ENCODE assay signal across 1 cellular context in the genomic region with DNA sequence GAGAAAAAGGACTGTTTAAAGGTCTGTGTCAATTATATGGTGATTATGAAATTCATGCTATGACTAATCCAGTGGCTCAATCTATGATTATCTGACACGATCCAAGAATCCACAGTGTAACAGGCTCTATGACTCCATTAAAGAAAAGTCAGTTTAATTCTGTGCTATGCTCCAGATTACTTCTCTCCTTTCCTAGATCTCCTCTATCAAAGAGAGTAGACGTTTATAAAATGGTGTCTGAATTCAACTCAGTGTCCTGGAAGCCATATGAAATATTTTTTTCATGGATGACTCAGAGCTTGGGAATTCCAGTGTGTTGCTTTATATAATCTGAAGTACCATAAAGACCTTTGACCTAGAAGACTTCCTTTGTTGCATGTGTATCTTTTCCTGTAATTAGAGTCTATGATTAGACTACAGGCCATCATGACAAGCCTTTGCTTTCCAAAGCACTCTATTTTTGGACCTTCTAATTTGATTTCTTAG.
TF ChIP-seq lines count a peak whose summit lies in the region.

No MANE protein-coding gene starts in this region.

TF ChIP-seq in SK-N-SH, 30 proteins besides CTCF, POLR2A, EP300 and RAD21 (continued from another document):
- TF ChIP-seq REST (IDR thresholded peaks at IDR 0.05; ENCODE audit: low read depth, low read length) (no peak), MAX (IDR thresholded peaks at IDR 0.05; ENCODE audit: low read depth) (no peak), TAF1 (IDR thresholded peaks at IDR 0.05; ENCODE audit: borderline replicate concordance, low read depth, low read length) (no peak), GATA2 (CRISPR knock-in tag; IDR thresholded peaks at IDR 0.05) (no peak), YY1 (IDR thresholded peaks at IDR 0.05; ENCODE audit: low read depth) (no peak), SIN3A (IDR thresholded peaks at IDR 0.05; ENCODE audit: borderline replicate concordance, low read depth, low read length) (no peak), MEF2A (IDR thresholded peaks at IDR 0.05; ENCODE audit: borderline replicate concordance, low read depth) (peak; percentile 50; the same call in 1 of the 2 replicates), ELF1 (IDR thresholded peaks at IDR 0.05) (no peak), RFX5 (IDR thresholded peaks at IDR 0.05; ENCODE audit: low read length) (no peak), CHD2 (IDR thresholded peaks at IDR 0.05; ENCODE audit: low read length, partially characterized antibody) (no peak), NFIC (IDR thresholded peaks at IDR 0.05; ENCODE audit: borderline replicate concordance) (peak; percentile 4; the same call in 1 of the 2 replicates), NRF1 (IDR thresholded peaks at IDR 0.05; ENCODE audit: low read depth, low read length) (no peak), FOXM1 (IDR thresholded peaks at IDR 0.05; ENCODE audit: low read depth) (no peak)
- TF ChIP-seq, protein P1, sequence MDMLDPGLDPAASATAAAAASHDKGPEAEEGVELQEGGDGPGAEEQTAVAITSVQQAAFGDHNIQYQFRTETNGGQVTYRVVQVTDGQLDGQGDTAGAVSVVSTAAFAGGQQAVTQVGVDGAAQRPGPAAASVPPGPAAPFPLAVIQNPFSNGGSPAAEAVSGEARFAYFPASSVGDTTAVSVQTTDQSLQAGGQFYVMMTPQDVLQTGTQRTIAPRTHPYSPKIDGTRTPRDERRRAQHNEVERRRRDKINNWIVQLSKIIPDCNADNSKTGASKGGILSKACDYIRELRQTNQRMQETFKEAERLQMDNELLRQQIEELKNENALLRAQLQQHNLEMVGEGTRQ (IDR thresholded peaks at IDR 0.05; ENCODE audit: borderline replicate concordance, low read depth, low read length), result no peak
